In genomic region chrX:338281-338835, GRCh38 we compare ENCODE assay signal across 17 cellular contexts.
"Had no signal": no experiment of that assay in that cellular context is flagged by ENCODE, and none has a peak within 500 bp of the region (broad histone marks: within the 10 kb centered on the region; RNA-seq: fewer than 3 reads in every experiment).

No MANE protein-coding gene starts in this region.

- H3K36me3 ChIP-seq: prostate gland had no signal

- DNase-seq: activated CD4-positive, alpha-beta T cell treated with anti-CD3 and anti-CD28 coated beads, Interleukin-2, amount 10 ng/mL, durations not matched to agents 7 days and 5 days; activated naive CD8-positive, alpha-beta T cell treated with anti-CD3 and anti-CD28 coated beads for 36 hours; amygdala; effector memory CD4-positive, alpha-beta T cell; foreskin melanocyte; immature natural killer cell; occipital lobe; stimulated activated CD4-positive, alpha-beta T cell treated with anti-CD3 and anti-CD28 coated beads, Interleukin-12 subunit alpha, Interleukin-12 subunit beta, amount 100 ng/mL, for 4 hours had no signal

- H3K4me1 Mint-ChIP-seq: activated CD4-positive, alpha-beta T cell treated with anti-CD3 and anti-CD28 coated beads, Interleukin-2, amount 10 ng/mL, durations not matched to agents 7 days and 5 days; activated naive CD8-positive, alpha-beta T cell treated with anti-CD3 and anti-CD28 coated beads for 36 hours; brain; nephron; stimulated activated effector memory CD8-positive, alpha-beta T cell treated with anti-CD3 and anti-CD28 coated beads, Interleukin-12 subunit alpha, Interleukin-12 subunit beta, amount 100 ng/mL, for 72 hours had no signal

- H3K4me3 Mint-ChIP-seq: activated CD4-positive, alpha-beta T cell treated with anti-CD3 and anti-CD28 coated beads, Interleukin-2, amount 10 ng/mL, durations not matched to agents 7 days and 5 days; activated naive CD8-positive, alpha-beta T cell treated with anti-CD3 and anti-CD28 coated beads for 36 hours; activated T-helper 1 cell treated with anti-CD3 and anti-CD28 coated beads, Interleukin-12 subunit alpha, Interleukin-12 subunit beta, Interleukin-2, Interleukin-4 antibody, amounts not matched to agents 30 ng/mL and 10 ng/mL and 1 ng/mL, durations not matched to agents 14 hours and 24 hours and 36 hours; brain; dendritic cell treated with granulocyte-macrophage colony-stimulating factor and Interleukin-4, amounts not matched to agents 40 ng/mL and 50 ng/mL, for 4 days; immature natural killer cell; nephron; stimulated activated effector memory CD8-positive, alpha-beta T cell treated with anti-CD3 and anti-CD28 coated beads, Interleukin-12 subunit alpha, Interleukin-12 subunit beta, amount 100 ng/mL, for 72 hours; T-helper 2 cell treated with Interferon-gamma antibody and Interleukin-4, amounts not matched to agents 5 μg/mL and 100 μg/mL, for 36 hours had no signal

- H3K27ac ChIP-seq: prostate gland, SJSA1, tibial nerve had no signal

- H3K27me3 ChIP-seq: SJSA1, tibial nerve had no signal

- H3K27ac Mint-ChIP-seq: activated CD4-positive, alpha-beta T cell treated with anti-CD3 and anti-CD28 coated beads, Interleukin-2, amount 10 ng/mL, durations not matched to agents 7 days and 5 days; activated naive CD8-positive, alpha-beta T cell treated with anti-CD3 and anti-CD28 coated beads for 36 hours; activated T-helper 1 cell treated with anti-CD3 and anti-CD28 coated beads, Interleukin-12 subunit alpha, Interleukin-12 subunit beta, Interleukin-2, Interleukin-4 antibody, amounts not matched to agents 30 ng/mL and 10 ng/mL and 1 ng/mL, durations not matched to agents 14 hours and 24 hours and 36 hours; brain; dendritic cell treated with granulocyte-macrophage colony-stimulating factor and Interleukin-4, amounts not matched to agents 40 ng/mL and 50 ng/mL, for 4 days; immature natural killer cell; nephron; stimulated activated effector memory CD8-positive, alpha-beta T cell treated with anti-CD3 and anti-CD28 coated beads, Interleukin-12 subunit alpha, Interleukin-12 subunit beta, amount 100 ng/mL, for 72 hours; T-helper 2 cell treated with Interferon-gamma antibody and Interleukin-4, amounts not matched to agents 5 μg/mL and 100 μg/mL, for 36 hours had no signal

- H3K27me3 Mint-ChIP-seq: activated CD4-positive, alpha-beta T cell treated with anti-CD3 and anti-CD28 coated beads, Interleukin-2, amount 10 ng/mL, durations not matched to agents 7 days and 5 days; activated naive CD8-positive, alpha-beta T cell treated with anti-CD3 and anti-CD28 coated beads for 36 hours; dendritic cell treated with granulocyte-macrophage colony-stimulating factor and Interleukin-4, amounts not matched to agents 40 ng/mL and 50 ng/mL, for 4 days had no signal

- H3K9me3 ChIP-seq: prostate gland, tibial nerve had no signal

- H3K9me3 Mint-ChIP-seq: activated CD4-positive, alpha-beta T cell treated with anti-CD3 and anti-CD28 coated beads, Interleukin-2, amount 10 ng/mL, durations not matched to agents 7 days and 5 days; activated naive CD8-positive, alpha-beta T cell treated with anti-CD3 and anti-CD28 coated beads for 36 hours; immature natural killer cell; stimulated activated effector memory CD8-positive, alpha-beta T cell treated with anti-CD3 and anti-CD28 coated beads, Interleukin-12 subunit alpha, Interleukin-12 subunit beta, amount 100 ng/mL, for 72 hours had no signal

- H3K4me1 ChIP-seq: prostate gland, SJSA1, tibial nerve had no signal

- ATAC-seq: stimulated activated effector memory CD8-positive, alpha-beta T cell treated with anti-CD3 and anti-CD28 coated beads, Interleukin-12 subunit alpha, Interleukin-12 subunit beta, amount 100 ng/mL, for 72 hours had no signal

- H3K4me3 ChIP-seq: prostate gland, SJSA1, tibial nerve had no signal
